Comparison of ENCODE assay signal across 33 cellular contexts in genomic region chr10:123760648-123761428, GRCh38.
"Had no signal": no experiment of that assay in that cellular context is flagged by ENCODE, and none has a peak within 500 bp of the region (broad histone marks: within the 10 kb centered on the region; RNA-seq: fewer than 3 reads in every experiment).

No MANE protein-coding gene starts in this region.

- H3K4me1 ChIP-seq: gastrocnemius medialis, parathyroid adenoma, psoas muscle, thyroid gland had no signal

- FAIRE-seq: colon, endometrium, keratinocyte had no signal

- H3K9me3 Mint-ChIP-seq: activated naive CD4-positive, alpha-beta T cell treated with anti-CD3 and anti-CD28 coated beads, Interleukin-2, amount 50 U/mL, for 72 hours; activated T-helper 2 cell treated with anti-CD3 and anti-CD28 coated beads, Interferon-gamma antibody, Interleukin-2, Interleukin-4, amounts not matched to agents 10 μg/mL and 5 μg/mL and 100 μg/mL, durations not matched to agents 14 hours and 24 hours and 36 hours; neural crest cell; stimulated activated memory B cell treated with anti-CD40 and anti-IgM and Interleukin-4, amounts not matched to agents 10 μg/mL and 1 μg/mL and 100 μg/mL, for 72 hours had no signal

- H3K4me2 ChIP-seq: smooth muscle cell had no signal

- H3K36me3 Mint-ChIP-seq: activated CD8-positive, alpha-beta memory T cell treated with anti-CD3 and anti-CD28 coated beads, Interleukin-2, amount 10 ng/mL, durations not matched to agents 7 days and 5 days; activated naive CD4-positive, alpha-beta T cell treated with anti-CD3 and anti-CD28 coated beads, Interleukin-2, amount 50 U/mL, for 72 hours; naive thymus-derived CD4-positive, alpha-beta T cell; stimulated activated memory B cell treated with anti-CD40 and anti-IgM and Interleukin-4, amounts not matched to agents 10 μg/mL and 1 μg/mL and 100 μg/mL, for 72 hours had no signal

- H3K27me3 ChIP-seq: esophagus squamous epithelium, gastrocnemius medialis, thyroid gland had no signal

- H2AFZ ChIP-seq: parathyroid adenoma had no signal

- H3K36me3 ChIP-seq: gastrocnemius medialis, thyroid gland, WERI-Rb-1 had no signal

- H3K27me3 Mint-ChIP-seq: stimulated activated memory B cell treated with anti-CD40 and anti-IgM and Interleukin-4, amounts not matched to agents 10 μg/mL and 1 μg/mL and 100 μg/mL, for 72 hours had no signal

- ATAC-seq: activated CD8-positive, alpha-beta memory T cell treated with anti-CD3 and anti-CD28 coated beads, Interleukin-2, amount 10 ng/mL, durations not matched to agents 7 days and 5 days; activated CD8-positive, alpha-beta T cell treated with anti-CD3 and anti-CD28 coated beads, Interleukin-2, amount 10 ng/mL, durations not matched to agents 7 days and 5 days; activated naive CD4-positive, alpha-beta T cell treated with anti-CD3 and anti-CD28 coated beads, Interleukin-2, amount 50 U/mL, for 72 hours; gastrocnemius medialis; left cardiac atrium; naive thymus-derived CD4-positive, alpha-beta T cell; psoas muscle; stimulated activated memory B cell treated with anti-CD40 and anti-IgM and Interleukin-4, amounts not matched to agents 10 μg/mL and 1 μg/mL and 100 μg/mL, for 72 hours; T-helper 17 cell had no signal

- H3K79me2 ChIP-seq: parathyroid adenoma had no signal

- DNase-seq: activated CD4-positive, alpha-beta T cell treated with anti-CD3 and anti-CD28 coated beads for 1 hour; activated CD4-positive, alpha-beta T cell treated with anti-CD3 and anti-CD28 coated beads, Interleukin-2, amount 50 U/mL, for 1 hour; activated CD8-positive, alpha-beta memory T cell treated with anti-CD3 and anti-CD28 coated beads, Interleukin-2, amount 10 ng/mL, durations not matched to agents 7 days and 5 days; activated CD8-positive, alpha-beta T cell treated with anti-CD3 and anti-CD28 coated beads, Interleukin-2, amount 10 ng/mL, durations not matched to agents 7 days and 5 days; activated T-cell treated with anti-CD3 and anti-CD28 coated beads, Interleukin-2, amount 50 U/mL, for 48 hours; dermis blood vessel endothelial cell; effector CD4-positive, alpha-beta T cell; esophagus squamous epithelium; gastrocnemius medialis; glutamatergic neuron; left cardiac atrium; midbrain; naive thymus-derived CD4-positive, alpha-beta T cell; occipital lobe; psoas muscle; stimulated activated CD4-positive, alpha-beta T cell treated with anti-CD3 and anti-CD28 coated beads, Interleukin-1b, Interleukin-23, amount 100 ng/mL, for 48 hours; stimulated activated CD4-positive, alpha-beta T cell treated with anti-CD3 and anti-CD28 coated beads, Interleukin-4, amount 100 ng/mL, for 4 hours; stimulated activated CD8-positive, alpha-beta memory T cell treated with anti-CD3 and anti-CD28 coated beads, Interleukin-4, amount 100 ng/mL, for 48 hours; stomach; T-helper 17 cell; T1000; thyroid gland; WERI-Rb-1 had no signal

- H3K4me3 ChIP-seq: esophagus squamous epithelium, gastrocnemius medialis, psoas muscle, smooth muscle cell, stomach, thyroid gland had no signal

- H3K9me3 ChIP-seq: esophagus squamous epithelium, gastrocnemius medialis, psoas muscle, stomach, thyroid gland had no signal

- H3K27ac Mint-ChIP-seq: activated CD8-positive, alpha-beta memory T cell treated with anti-CD3 and anti-CD28 coated beads, Interleukin-2, amount 10 ng/mL, durations not matched to agents 7 days and 5 days; activated CD8-positive, alpha-beta T cell treated with anti-CD3 and anti-CD28 coated beads, Interleukin-2, amount 10 ng/mL, durations not matched to agents 7 days and 5 days; activated naive CD4-positive, alpha-beta T cell treated with anti-CD3 and anti-CD28 coated beads, Interleukin-2, amount 50 U/mL, for 72 hours; activated T-helper 2 cell treated with anti-CD3 and anti-CD28 coated beads, Interferon-gamma antibody, Interleukin-2, Interleukin-4, amounts not matched to agents 10 μg/mL and 5 μg/mL and 100 μg/mL, durations not matched to agents 14 hours and 24 hours and 36 hours; stimulated activated memory B cell treated with anti-CD40 and anti-IgM and Interleukin-4, amounts not matched to agents 10 μg/mL and 1 μg/mL and 100 μg/mL, for 72 hours; T-helper 17 cell had no signal

- H3K4me1 Mint-ChIP-seq: activated CD8-positive, alpha-beta memory T cell treated with anti-CD3 and anti-CD28 coated beads, Interleukin-2, amount 10 ng/mL, durations not matched to agents 7 days and 5 days; naive thymus-derived CD4-positive, alpha-beta T cell; stimulated activated memory B cell treated with anti-CD40 and anti-IgM and Interleukin-4, amounts not matched to agents 10 μg/mL and 1 μg/mL and 100 μg/mL, for 72 hours; T-helper 17 cell had no signal

- H3K27ac ChIP-seq: epithelial cell of prostate, esophagus squamous epithelium, gastrocnemius medialis, parathyroid adenoma, psoas muscle, stomach, thyroid gland, WERI-Rb-1 had no signal

- H3K4me3 Mint-ChIP-seq: activated CD8-positive, alpha-beta memory T cell treated with anti-CD3 and anti-CD28 coated beads, Interleukin-2, amount 10 ng/mL, durations not matched to agents 7 days and 5 days; activated CD8-positive, alpha-beta T cell treated with anti-CD3 and anti-CD28 coated beads, Interleukin-2, amount 10 ng/mL, durations not matched to agents 7 days and 5 days; naive thymus-derived CD4-positive, alpha-beta T cell; neural crest cell; stimulated activated memory B cell treated with anti-CD40 and anti-IgM and Interleukin-4, amounts not matched to agents 10 μg/mL and 1 μg/mL and 100 μg/mL, for 72 hours; T-helper 17 cell had no signal

- H3K9ac ChIP-seq: parathyroid adenoma had no signal
